31 cellular contexts compared by ENCODE assay signal in the genomic region with DNA sequence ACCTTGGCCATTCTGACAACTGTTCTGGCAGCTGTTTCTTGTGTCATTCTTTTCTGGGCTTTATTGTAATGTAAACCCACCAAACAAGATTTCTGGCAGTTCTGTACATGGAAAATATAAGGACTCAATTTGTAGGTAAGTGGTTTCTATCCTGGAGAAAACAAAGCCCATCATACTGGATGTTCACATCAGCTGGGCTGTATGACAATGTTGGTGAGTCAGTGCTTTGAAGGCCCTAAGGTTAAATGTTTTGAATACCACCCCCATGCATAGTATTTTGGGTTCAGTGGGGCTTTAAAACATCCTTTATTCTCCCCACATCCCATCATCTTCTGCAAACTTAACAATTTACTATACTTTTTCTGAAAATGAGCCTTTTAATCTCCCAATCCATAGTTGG. TPM values are rescaled to one million over a fixed set of nuclear protein-coding genes. Genes with fewer than 3 reads are reported as not detected.
"Had no signal": no experiment of that assay in that cellular context is flagged by ENCODE, and none has a peak within 500 bp of the region (broad histone marks: within the 10 kb centered on the region; RNA-seq: fewer than 3 reads in every experiment).

No MANE protein-coding gene starts in this region.

- H3K27me3 ChIP-seq: ascending aorta, gastroesophageal sphincter, right atrium auricular region, uterus had no signal

- H3K4me2 ChIP-seq: smooth muscle cell had no signal

- H3K4me3 ChIP-seq: ascending aorta, gastroesophageal sphincter, psoas muscle, right atrium auricular region, smooth muscle cell, uterus had no signal

- ATAC-seq: gastroesophageal sphincter; left ventricle myocardium superior; naive thymus-derived CD8-positive, alpha-beta T cell; psoas muscle; stimulated activated memory B cell treated with anti-CD40 and anti-IgM and Interleukin-4, amounts not matched to agents 10 μg/mL and 1 μg/mL and 100 μg/mL, for 72 hours; stimulated activated naive CD8-positive, alpha-beta T cell treated with anti-CD3 and anti-CD28 coated beads, Interleukin-15, amount 100 ng/mL, for 72 hours; T-helper 17 cell had no signal

- H3K27ac ChIP-seq: ascending aorta, gastroesophageal sphincter, parathyroid adenoma, psoas muscle, right atrium auricular region, uterus had no signal

- H3K9ac ChIP-seq: parathyroid adenoma had no signal

- H3K79me2 ChIP-seq: parathyroid adenoma had no signal

- H3K36me3 ChIP-seq: ascending aorta, gastroesophageal sphincter, right atrium auricular region, uterus had no signal

- DNase-seq: activated CD4-positive, alpha-beta memory T cell treated with anti-CD3 and anti-CD28 coated beads, Interleukin-2, amount 10 ng/mL, durations not matched to agents 7 days and 5 days; activated CD4-positive, alpha-beta T cell treated with anti-CD3 and anti-CD28 coated beads, Interleukin-2, amount 10 ng/mL, durations not matched to agents 24 days and 14 days; activated CD4-positive, CD25-positive, alpha-beta regulatory T cell treated with anti-CD3 and anti-CD28 coated beads, Interleukin-2, amount 50 U/mL, for 72 hours; activated CD8-positive, alpha-beta memory T cell treated with anti-CD3 and anti-CD28 coated beads, Interleukin-2, amount 50 U/mL, for 48 hours; activated gamma-delta T cell; activated naive CD4-positive, alpha-beta T cell treated with anti-CD3 and anti-CD28 coated beads, Interleukin-2, amount 10 ng/mL, durations not matched to agents 7 days and 5 days; activated naive CD8-positive, alpha-beta T cell treated with anti-CD3 and anti-CD28 coated beads, Interleukin-2, amount 10 ng/mL, durations not matched to agents 7 days and 5 days; activated T-cell treated with anti-CD3 and anti-CD28 coated beads, Interleukin-2, amount 50 U/mL, for 24 hours; caudate nucleus; hypothalamus; immature natural killer cell; left ventricle myocardium superior; mammary epithelial cell; naive thymus-derived CD8-positive, alpha-beta T cell; nucleus accumbens; psoas muscle; stimulated activated CD4-positive, alpha-beta T cell treated with anti-CD3 and anti-CD28 coated beads, Interleukin-1b, Interleukin-23, amount 100 ng/mL, for 48 hours; stimulated activated CD4-positive, alpha-beta T cell treated with anti-CD3 and anti-CD28 coated beads, Interleukin-4, amount 100 ng/mL, for 4 hours; stimulated activated CD8-positive, alpha-beta memory T cell treated with anti-CD3 and anti-CD28 coated beads, Interleukin-4, amount 100 ng/mL, for 48 hours; stimulated activated naive CD8-positive, alpha-beta T cell treated with anti-CD3 and anti-CD28 coated beads, Interleukin-15, amount 100 ng/mL, for 72 hours; substantia nigra; T-helper 17 cell; uterus had no signal

- H3K4me1 ChIP-seq: ascending aorta, gastroesophageal sphincter, parathyroid adenoma, psoas muscle, right atrium auricular region, uterus had no signal

- H2AFZ ChIP-seq: parathyroid adenoma had no signal

- H3K9me3 ChIP-seq: ascending aorta, gastroesophageal sphincter, psoas muscle, right atrium auricular region, uterus had no signal

- FAIRE-seq: endothelial cell of umbilical vein had no signal

RNA-seq across cellular contexts. Expression of a gene that starts 52.5 kb away (rescaled TPM):
- total RNA-seq: activated CD4-positive, alpha-beta memory T cell treated with anti-CD3 and anti-CD28 coated beads, Interleukin-2, amount 10 ng/mL, durations not matched to agents 7 days and 5 days; activated CD4-positive, alpha-beta T cell treated with anti-CD3 and anti-CD28 coated beads, Interleukin-2, amount 10 ng/mL, durations not matched to agents 24 days and 14 days; activated naive CD8-positive, alpha-beta T cell treated with anti-CD3 and anti-CD28 coated beads, Interleukin-2, amount 10 ng/mL, durations not matched to agents 7 days and 5 days; ascending aorta; endothelial cell of umbilical vein; naive thymus-derived CD8-positive, alpha-beta T cell; psoas muscle; smooth muscle cell; T-helper 17 cell had no signal
- polyA plus RNA-seq: fibroblast of lung; immature natural killer cell; mammary epithelial cell; naive thymus-derived CD8-positive, alpha-beta T cell; smooth muscle cell had no signal
